23 cellular contexts compared by ENCODE assay signal in the genomic region with DNA sequence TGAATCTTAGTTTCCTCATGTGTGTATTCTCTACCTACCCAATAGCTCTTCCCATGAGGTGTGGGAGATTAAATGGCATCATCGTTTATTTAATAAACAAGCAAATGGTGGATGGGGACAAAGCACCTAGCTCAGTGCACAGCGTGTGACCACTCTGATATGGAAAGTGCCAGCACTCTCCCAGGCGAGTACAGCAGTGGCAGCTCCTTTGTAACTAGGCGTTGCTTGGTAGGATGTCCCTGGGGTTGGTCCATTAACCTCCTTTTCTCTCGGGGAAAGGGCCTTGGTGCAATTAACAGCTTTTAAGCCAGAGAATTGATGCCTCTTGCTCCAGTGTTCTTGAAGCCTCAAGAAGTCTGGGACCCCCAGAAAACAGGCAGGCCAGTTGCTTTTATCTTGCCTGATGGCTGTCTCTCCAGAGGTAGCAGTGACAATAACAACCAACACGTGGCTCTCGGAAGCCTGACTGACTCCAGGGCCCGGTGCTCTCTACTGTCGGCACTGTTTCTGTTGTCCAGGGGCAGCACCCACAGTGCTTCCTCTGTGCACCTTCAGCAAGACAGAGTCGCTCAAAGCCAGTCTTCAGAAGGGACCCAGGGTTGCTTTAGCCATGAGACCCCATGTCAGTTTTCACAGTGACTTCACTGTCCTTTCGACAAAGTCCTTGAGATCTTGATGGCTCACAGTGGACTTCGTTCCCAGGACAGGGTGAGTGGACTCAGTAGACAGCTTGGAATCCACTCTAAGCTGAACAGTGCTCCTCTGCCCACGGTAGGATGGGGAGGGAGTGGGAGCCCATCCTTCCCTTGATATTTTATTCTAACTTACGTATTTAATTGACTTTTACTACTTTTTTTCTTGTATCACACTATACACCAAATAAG. TPM values are rescaled to one million over a fixed set of nuclear protein-coding genes. Genes with fewer than 3 reads are reported as not detected.
DNase-seq lines count a peak whose midpoint lies in the region; ATAC-seq and TF ChIP-seq lines count a peak whose summit lies in the region.
"Had no signal": no experiment of that assay in that cellular context is flagged by ENCODE, and none has a peak within 500 bp of the region (broad histone marks: within the 10 kb centered on the region; RNA-seq: fewer than 3 reads in every experiment).

No MANE protein-coding gene starts in this region.

- H3K27ac ChIP-seq in heart left ventricle: peak overlapping the region in 11 of 12 donors; percentile 62 to 85 (median 82)
- peak overlapping the region; percentile 79 for H3K27ac ChIP-seq in VCaP
- peak overlapping the region; percentile 94 to 95 for H3K27ac ChIP-seq in liver (ENCODE audit: low read depth in 1 of 2, low read length in 2 of 2)

- ATAC-seq in heart left ventricle: peak in 3 of 4 donors; percentile 17 to 28 (median 21)
- ATAC-seq in Right ventricle myocardium inferior: no peak
- ATAC-seq: T-helper 17 cell had no signal

- H3K27me3 Mint-ChIP-seq in type B pancreatic cell: no peaks in the 10 kb centered on the region
- H3K27me3 Mint-ChIP-seq: activated B cell treated with CpG ODN at 0.5 μM for 24 hours; activated CD4-positive, alpha-beta memory T cell treated with anti-CD3 and anti-CD28 coated beads, Interleukin-2, amount 10 ng/mL, durations not matched to agents 7 days and 5 days; activated naive CD8-positive, alpha-beta T cell treated with anti-CD3 and anti-CD28 coated beads, Interleukin-2, amount 10 ng/mL, durations not matched to agents 7 days and 5 days; CD8-positive, alpha-beta memory T cell; memory B cell; T-helper 17 cell had no signal

- H3K36me3 ChIP-seq in heart left ventricle (peaks cover 0 to 33% (median 15%) of the 10 kb centered on the region in 9 donors), liver (ENCODE audit: control insufficient read depth in 4 of 4, insufficient read depth in 3 of 4, low read depth in 1 of 4, low read length in 3 of 4) (peaks cover 8 to 12% (median 8%) of the 10 kb centered on the region in 4 donors)

- H3K27ac Mint-ChIP-seq in type B pancreatic cell: no peak overlapping the region
- H3K27ac Mint-ChIP-seq: activated B cell treated with CpG ODN at 0.5 μM for 24 hours; activated CD4-positive, alpha-beta memory T cell treated with anti-CD3 and anti-CD28 coated beads, Interleukin-2, amount 10 ng/mL, durations not matched to agents 7 days and 5 days; activated naive CD8-positive, alpha-beta T cell treated with anti-CD3 and anti-CD28 coated beads, Interleukin-2, amount 10 ng/mL, durations not matched to agents 7 days and 5 days; memory B cell; T-helper 17 cell had no signal

- TF ChIP-seq CTCF in heart left ventricle (IDR thresholded peaks at IDR 0.05): no peak
- no peak for TF ChIP-seq CTCF in VCaP (conservative IDR thresholded peaks at IDR 0.05)
- TF ChIP-seq CTCF in liver (IDR thresholded peaks at IDR 0.05; ENCODE audit: low read depth, low read length, missing input control): no peak
- no peak for TF ChIP-seq CTCF in type B pancreatic cell (conservative IDR thresholded peaks at IDR 0.05)

- intact Hi-C loops in heart left ventricle (cut with DNase I): loop anchor here in 2 of 10 donors (2.0 to 5.0 kb wide), 2 partner anchors 58 to 127 kb away; no protein-coding TSS in a partner anchor
- intact Hi-C loops in Right ventricle myocardium inferior (cut with DNase I): no loop called here

- H3K27me3 ChIP-seq in heart left ventricle: no peaks in the 10 kb centered on the region
- no peaks in the 10 kb centered on the region for H3K27me3 ChIP-seq in liver (ENCODE audit: control insufficient read depth in 4 of 4, insufficient read depth in 4 of 4, low read length in 3 of 4)
- H3K27me3 ChIP-seq: dorsolateral prefrontal cortex had no signal

- H3K4me3 ChIP-seq in heart left ventricle: no peak overlapping the region
- no peak overlapping the region for H3K4me3 ChIP-seq in liver (ENCODE audit: low read depth in 1 of 3, low read length in 3 of 3)
- H3K4me3 ChIP-seq: dorsolateral prefrontal cortex had no signal

- peaks cover 7 to 87% (median 59%) of the 10 kb centered on the region in 12 donors for H3K4me1 ChIP-seq in heart left ventricle
- H3K4me1 ChIP-seq in liver (ENCODE audit: control insufficient read depth in 4 of 4, insufficient read depth in 4 of 4, low read length in 3 of 4): peaks cover 9 to 42% (median 30%) of the 10 kb centered on the region in 4 donors

- no peak overlapping the region for H3K9ac ChIP-seq in liver (ENCODE audit: low read depth in 1 of 2, low read length in 2 of 2)

- no peak for TF ChIP-seq POLR2A in heart left ventricle (IDR thresholded peaks at IDR 0.05)

- no peaks in the 10 kb centered on the region for H3K9me3 Mint-ChIP-seq in type B pancreatic cell
- H3K9me3 Mint-ChIP-seq: activated B cell treated with CpG ODN at 0.5 μM for 24 hours; activated CD4-positive, alpha-beta memory T cell treated with anti-CD3 and anti-CD28 coated beads, Interleukin-2, amount 10 ng/mL, durations not matched to agents 7 days and 5 days; activated naive CD8-positive, alpha-beta T cell treated with anti-CD3 and anti-CD28 coated beads, Interleukin-2, amount 10 ng/mL, durations not matched to agents 7 days and 5 days; CD8-positive, alpha-beta memory T cell; memory B cell; neural crest cell had no signal

- H3K4me3 Mint-ChIP-seq in type B pancreatic cell: peak overlapping the region; percentile 31
- H3K4me3 Mint-ChIP-seq: activated B cell treated with CpG ODN at 0.5 μM for 24 hours; activated CD4-positive, alpha-beta memory T cell treated with anti-CD3 and anti-CD28 coated beads, Interleukin-2, amount 10 ng/mL, durations not matched to agents 7 days and 5 days; activated naive CD8-positive, alpha-beta T cell treated with anti-CD3 and anti-CD28 coated beads, Interleukin-2, amount 10 ng/mL, durations not matched to agents 7 days and 5 days; memory B cell; neural crest cell; T-helper 17 cell had no signal

- H3K36me3 Mint-ChIP-seq in type B pancreatic cell: no peaks in the 10 kb centered on the region

- peaks cover 29% of the 10 kb centered on the region for H3K4me1 Mint-ChIP-seq in type B pancreatic cell (ENCODE audit: unreplicated experiment)

- TF ChIP-seq RAD21 in liver (IDR thresholded peaks at IDR 0.05): no peak

- H3K9me3 ChIP-seq in heart left ventricle (no peaks in the 10 kb centered on the region), liver (ENCODE audit: control insufficient read depth in 4 of 4, low read length in 3 of 4) (no peaks in the 10 kb centered on the region)

- 63 to 70% (median 69%) methylated on average over 14 of the region's 14 CpGs for WGBS in heart left ventricle, 4 donors
- WGBS in liver: 82% methylated on average over 14 of the region's 14 CpGs

- DNase-seq in heart left ventricle (no peak), Right ventricle myocardium inferior (ENCODE audit: missing footprints) (no peak), type B pancreatic cell (ENCODE audit: extremely low spot score, unreplicated experiment) (no peak), DMS79 treated with DMSO at 0.1 percent for 48 hours (lab: John Stamatoyannopoulos, UW) (no peak), cerebellum (ENCODE audit: low spot score) (no peak)
- no peak for DNase-seq in activated naive CD4-positive, alpha-beta T cell treated with anti-CD3 and anti-CD28 coated beads, Interleukin-2, amount 50 U/mL, for 16 hours
- DNase-seq: activated B cell treated with CpG ODN at 0.5 μM for 24 hours; activated CD4-positive, alpha-beta memory T cell treated with anti-CD3 and anti-CD28 coated beads, Interleukin-2, amount 10 ng/mL, durations not matched to agents 7 days and 5 days; activated naive CD8-positive, alpha-beta T cell treated with anti-CD3 and anti-CD28 coated beads, Interleukin-2, amount 10 ng/mL, durations not matched to agents 7 days and 5 days; activated T-cell treated with anti-CD3 and anti-CD28 coated beads, Interleukin-2, amount 50 U/mL, for 48 hours; CD8-positive, alpha-beta memory T cell; DND-41; dorsolateral prefrontal cortex; NCI-H187 treated with DMSO at 0.1 percent for 48 hours; NCI-H526; SIG-M5; stimulated activated naive CD4-positive, alpha-beta T cell; T-helper 17 cell; trophoblast cell had no signal

TF ChIP-seq in liver, 16 proteins besides CTCF, POLR2A, EP300 and RAD21:
- TF ChIP-seq SP1 (IDR thresholded peaks at IDR 0.05): peak; percentile 6
- TF ChIP-seq, protein P1, sequence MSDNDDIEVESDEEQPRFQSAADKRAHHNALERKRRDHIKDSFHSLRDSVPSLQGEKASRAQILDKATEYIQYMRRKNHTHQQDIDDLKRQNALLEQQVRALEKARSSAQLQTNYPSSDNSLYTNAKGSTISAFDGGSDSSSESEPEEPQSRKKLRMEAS (IDR thresholded peaks at IDR 0.05): no peak
- TF ChIP-seq, protein P2, sequence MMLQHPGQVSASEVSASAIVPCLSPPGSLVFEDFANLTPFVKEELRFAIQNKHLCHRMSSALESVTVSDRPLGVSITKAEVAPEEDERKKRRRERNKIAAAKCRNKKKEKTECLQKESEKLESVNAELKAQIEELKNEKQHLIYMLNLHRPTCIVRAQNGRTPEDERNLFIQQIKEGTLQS (IDR thresholded peaks at IDR 0.05): no peak
- no peak for TF ChIP-seq TAF1 (conservative IDR thresholded peaks at IDR 0.05)
- no peak for TF ChIP-seq EGR1 (IDR thresholded peaks at IDR 0.05; ENCODE audit: low read depth in 2 of 2)
- peak; percentile 57 to 70 for TF ChIP-seq HNF4A (conservative IDR thresholded peaks at IDR 0.05)
- TF ChIP-seq YY1 (IDR thresholded peaks at IDR 0.05): no peak

RNA-seq across cellular contexts. Expression of a gene that starts 33.9 kb away (rescaled TPM):
- total RNA-seq in heart left ventricle (1 to 10 TPM in 2 of 9 donors, under 1 TPM in 6, not detected in 1; 0.16 to 1.3 (median 0.53) TPM), Right ventricle myocardium inferior (not detected), liver (not detected), type B pancreatic cell (ENCODE audit: low replicate concordance) (3.6 and 6.6 TPM in 2 replicates), cerebellum (0.36 TPM)
- polyA plus RNA-seq in heart left ventricle (1 to 10 TPM; 1.2 to 1.3 TPM), liver (under 1 TPM in 1 of 2 donors, not detected in 1; 0.22 TPM)
- polyA plus RNA-seq: CD8-positive, alpha-beta memory T cell had no signal
